ENCODE assay signal across 8 cellular contexts in the genomic region with DNA sequence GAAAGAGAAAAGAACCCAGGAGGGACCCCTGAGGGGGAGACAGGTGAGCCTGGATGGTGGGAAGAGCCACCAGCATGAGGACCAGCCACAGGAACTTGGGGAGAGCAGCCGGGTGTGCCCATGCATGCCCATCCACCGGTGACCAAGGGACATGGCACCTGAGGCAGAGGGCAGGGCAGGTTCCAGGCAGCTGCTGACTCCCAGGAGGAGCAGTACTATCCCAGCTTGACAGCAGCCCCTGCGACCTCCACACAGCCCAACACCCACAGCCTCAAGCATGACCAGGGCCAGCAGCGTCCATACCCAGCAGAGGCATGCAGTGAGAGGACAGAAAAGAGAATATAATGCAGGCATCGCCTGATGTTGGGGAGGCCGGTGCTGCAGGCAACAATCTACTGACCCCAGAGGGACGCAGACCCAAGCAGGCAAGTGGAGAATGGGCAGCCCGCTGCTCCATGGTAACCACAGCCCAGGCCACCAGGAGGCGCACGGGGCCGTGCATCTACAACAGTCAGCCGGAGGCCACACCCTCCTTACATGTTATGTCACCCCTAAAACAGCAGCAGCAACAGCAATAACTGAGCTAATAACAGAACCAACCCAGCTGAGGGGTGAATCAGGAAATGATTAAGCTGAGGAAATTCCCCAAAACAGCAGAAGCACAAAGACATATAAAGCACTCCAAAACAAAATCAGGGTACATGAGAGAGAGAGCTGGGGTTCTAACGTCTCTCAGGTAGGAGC. TPM values are rescaled to one million over a fixed set of nuclear protein-coding genes. Genes with fewer than 3 reads are reported as not detected.
DNase-seq lines count a peak whose midpoint lies in the region; ATAC-seq and TF ChIP-seq lines count a peak whose summit lies in the region.

No MANE protein-coding gene starts in this region.

- TF ChIP-seq POLR2A in ovary (IDR thresholded peaks at IDR 0.05) = no peak

- CTCF ChIA-PET in BJ (lab: Yijun Ruan, JAX) = interaction anchor here (0.6 to 3.2 kb wide), 31 partner anchors 9 to 372 kb away, joined by 3 to 35 read pairs (median 4); partner anchors contain the start of genes CAPN10 and DUSP28

- H3K9me3 ChIP-seq in ovary = no peaks in the 10 kb centered on the region
- H3K9me3 ChIP-seq in tibial artery = no peaks in the 10 kb centered on the region

- peak; percentile 97 for TF ChIP-seq CTCF in BJ (IDR thresholded peaks at IDR 0.05; ENCODE audit: insufficient read depth, low read depth, low read length)
- TF ChIP-seq CTCF in ovary (IDR thresholded peaks at IDR 0.05) = peak in 1 of 3 donors; percentile 18
- peak; percentile 70 to 72 for TF ChIP-seq CTCF in tibial artery (IDR thresholded peaks at IDR 0.05)

- H3K27me3 ChIP-seq in BJ (ENCODE audit: control insufficient read depth, insufficient read depth, low read length) (no peaks in the 10 kb centered on the region), ovary (no peaks in the 10 kb centered on the region), tibial artery (no peaks in the 10 kb centered on the region)

- H3K36me3 ChIP-seq in BJ (ENCODE audit: control insufficient read depth, insufficient read depth, low read length) (no peaks in the 10 kb centered on the region; the same call in 1 of the 2 replicates), ovary (no peaks in the 10 kb centered on the region), tibial artery (peaks cover 0 to 35% (median 14%) of the 10 kb centered on the region in 3 donors)

- H3K27ac ChIP-seq in ovary (no peak overlapping the region), tibial artery (no peak overlapping the region)

- peak; percentile 90 for ATAC-seq in HG03280 (IDR thresholded peaks at IDR 0.05; ENCODE audit: unreplicated experiment)

- WGBS in ovary, 3 donors = 52 to 58% (median 57%) methylated on average over 13 of the region's 13 CpGs

- H3K4me3 ChIP-seq in BJ (ENCODE audit: low read depth, low read length) = no peak overlapping the region
- no peak overlapping the region for H3K4me3 ChIP-seq in ovary
- no peak overlapping the region for H3K4me3 ChIP-seq in tibial artery

- DNase-seq in BJ (ENCODE audit: low read depth) (peak; percentile 31), GM19238 (ENCODE audit: insufficient read length, low spot score) (peak; percentile 89), SHP77 treated with DMSO at 0.1 percent for 48 hours (lab: John Stamatoyannopoulos, UW) (peak; percentile 21), foreskin melanocyte (peak; percentile 21), ovary (peak in 4 of 5 donors; percentile 42 to 71 (median 50)), tibial artery (peak; percentile 81 to 85)
- peak; percentile 73 for DNase-seq in activated effector memory CD4-positive, alpha-beta T cell treated with Interleukin-2 at 50 U/mL for 16 hours

- POLR2A ChIA-PET in BJ (lab: Charles Lee) = no interaction called here

- intact Hi-C loops in ovary (cut with DNase I) (no loop called here), tibial artery (cut with DNase I; ENCODE audit: low total_unique reads) (no loop called here)

- no peaks in the 10 kb centered on the region for H3K4me1 ChIP-seq in ovary (ENCODE audit: insufficient read depth)
- H3K4me1 ChIP-seq in tibial artery = no peaks in the 10 kb centered on the region

- TF ChIP-seq EP300 in ovary (IDR thresholded peaks at IDR 0.05) = no peak

RNA-seq across cellular contexts. Expression of gene ANKMY1, which starts 44.1 kb away (rescaled TPM):
- 4.4 and 6.8 TPM in 2 replicates for polyA plus RNA-seq in BJ (2011; rRNA removed)
- polyA minus RNA-seq in BJ (2011; rRNA and poly(A)+ RNA removed) = 9.4 and 11.2 TPM in 2 replicates
- total RNA-seq in ovary = 10 to 100 TPM; 13.7 to 24.2 (median 21.6) TPM
- 10 to 100 TPM; 11.5 to 13.8 TPM for polyA plus RNA-seq in ovary

RNA-seq across cellular contexts. Expression of gene DUSP28, which starts 46.4 kb away (rescaled TPM):
- 3.1 and 4.6 TPM in 2 replicates for polyA plus RNA-seq in BJ (2011; rRNA removed)
- polyA minus RNA-seq in BJ (2011; rRNA and poly(A)+ RNA removed) = 1.8 TPM in 2 replicates
- total RNA-seq in ovary = 1 to 10 TPM; 2.7 to 9.9 (median 4.3) TPM
- 1 to 10 TPM; 4.0 to 5.3 TPM for polyA plus RNA-seq in ovary

RNA-seq across cellular contexts. Expression of gene RNPEPL1, which starts 54.6 kb away (rescaled TPM):
- polyA plus RNA-seq in BJ (2011; rRNA removed) = 7.3 and 12.7 TPM in 2 replicates
- polyA minus RNA-seq in BJ (2011; rRNA and poly(A)+ RNA removed) = 25.4 and 47.9 TPM in 2 replicates
- 10 to 100 TPM; 15.1 to 25.2 (median 23.2) TPM for total RNA-seq in ovary
- polyA plus RNA-seq in ovary = 10 to 100 TPM in 1 of 2 donors, 1 to 10 TPM in 1; 3.5 to 27.3 TPM

Comparison
In these comparisons a context has a peak if more than half of its experiments do, and no peak if none do; other contexts are left out.
1. DNase-seq: peak in every context shown above with its lines; median percentile 89 in GM19238; 83 in tibial artery; 73 in activated effector memory CD4-positive, alpha-beta T cell treated with Interleukin-2 at 50 U/mL for 16 hours; 50 in ovary; 31 in BJ; 21 in SHP77 treated with DMSO at 0.1 percent for 48 hours; 21 in foreskin melanocyte.